In the genomic region with DNA sequence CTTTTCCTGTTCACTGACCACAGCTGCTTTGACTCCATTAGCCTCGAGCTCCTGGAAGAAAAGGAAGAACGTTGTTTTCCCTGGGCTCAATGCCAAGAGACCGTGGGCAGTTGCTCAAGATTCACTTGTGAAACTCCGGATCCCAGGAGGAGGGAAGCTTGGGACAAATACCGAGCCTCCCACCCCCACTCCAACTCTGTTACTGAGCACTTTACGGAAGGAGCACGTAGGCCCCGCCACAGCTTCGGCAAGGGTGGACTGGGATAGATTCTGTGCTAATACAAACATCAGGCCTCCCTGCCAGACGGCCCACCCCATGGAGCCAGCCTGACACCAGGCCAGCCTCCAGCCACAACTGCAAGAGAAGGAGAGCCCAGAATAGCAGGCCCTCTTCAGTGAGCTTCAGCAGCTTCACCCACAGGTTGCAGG, we compare ENCODE assay signal across 8 cellular contexts. TPM values are rescaled to one million over a fixed set of nuclear protein-coding genes. Genes with fewer than 3 reads are reported as not detected.
DNase-seq lines count a peak whose midpoint lies in the region; ATAC-seq and TF ChIP-seq lines count a peak whose summit lies in the region.

No MANE protein-coding gene starts in this region.

- CTCF ChIA-PET in activated CD4-positive, alpha-beta T cell treated with anti-CD3 and anti-CD28 coated beads for 36 hours (lab: Charles Lee): interaction anchor here (0.7 kb wide), 1 partner anchor 37 kb away, joined by 3 read pairs; no protein-coding TSS in a partner anchor

- intact Hi-C loops in colonic mucosa (cut with DNase I) (no loop called here), lower lobe of right lung (cut with DNase I) (no loop called here), upper lobe of right lung (cut with DNase I) (no loop called here)
- intact Hi-C loops in activated CD4-positive, alpha-beta T cell treated with anti-CD3 and anti-CD28 coated beads for 36 hours (cut with DNase I, micrococcal nuclease): no loop called here

- H3K36me3 ChIP-seq in colonic mucosa: no peaks in the 10 kb centered on the region
- peaks cover 29% of the 10 kb centered on the region for H3K36me3 ChIP-seq in lower lobe of right lung
- H3K36me3 ChIP-seq in upper lobe of right lung: peaks cover 25% of the 10 kb centered on the region

- H3K4me1 Mint-ChIP-seq in activated CD4-positive, alpha-beta T cell treated with anti-CD3 and anti-CD28 coated beads for 36 hours: peaks cover 7% of the 10 kb centered on the region

- H3K9me3 Mint-ChIP-seq in activated CD4-positive, alpha-beta T cell treated with anti-CD3 and anti-CD28 coated beads for 36 hours (ENCODE audit: low read depth): no peaks in the 10 kb centered on the region

- no peak overlapping the region for H3K27ac Mint-ChIP-seq in activated CD4-positive, alpha-beta T cell treated with anti-CD3 and anti-CD28 coated beads for 36 hours

- peak; percentile 14 for DNase-seq in DMS79 treated with DMSO at 0.1 percent for 48 hours (lab: John Stamatoyannopoulos, UW)
- no peak for DNase-seq in DMS79 (lab: John Stamatoyannopoulos, UW)
- peak; percentile 70 for DNase-seq in colonic mucosa
- DNase-seq in lower lobe of right lung: peak; percentile 82
- DNase-seq in upper lobe of right lung: peak; percentile 87
- no peak for DNase-seq in activated CD4-positive, alpha-beta T cell treated with anti-CD3 and anti-CD28 coated beads for 36 hours
- no peak for DNase-seq in GM19238 (ENCODE audit: insufficient read length, low spot score)

- no peak overlapping the region for H3K9ac ChIP-seq in colonic mucosa (ENCODE audit: low read depth in 2 of 2, low read length in 2 of 2)

- peaks cover under 1% of the 10 kb centered on the region for H3K36me3 Mint-ChIP-seq in activated CD4-positive, alpha-beta T cell treated with anti-CD3 and anti-CD28 coated beads for 36 hours (ENCODE audit: low read depth)

- H3K4me3 ChIP-seq in colonic mucosa (no peak overlapping the region), lower lobe of right lung (no peak overlapping the region), upper lobe of right lung (no peak overlapping the region)

- peaks cover 4% of the 10 kb centered on the region for H3K4me1 ChIP-seq in colonic mucosa
- peaks cover 29% of the 10 kb centered on the region for H3K4me1 ChIP-seq in lower lobe of right lung
- H3K4me1 ChIP-seq in upper lobe of right lung: peaks cover 22% of the 10 kb centered on the region

- H3K27me3 ChIP-seq in colonic mucosa (no peaks in the 10 kb centered on the region), lower lobe of right lung (ENCODE audit: low read depth) (no peaks in the 10 kb centered on the region), upper lobe of right lung (no peaks in the 10 kb centered on the region)

- H3K27ac ChIP-seq in colonic mucosa: peak overlapping the region; percentile 66
- H3K27ac ChIP-seq in lower lobe of right lung: peak overlapping the region; percentile 79
- peak overlapping the region; percentile 78 for H3K27ac ChIP-seq in upper lobe of right lung

- no peak for TF ChIP-seq CTCF in colonic mucosa (IDR thresholded peaks at IDR 0.05)
- TF ChIP-seq CTCF in lower lobe of right lung (IDR thresholded peaks at IDR 0.05): no peak
- no peak for TF ChIP-seq CTCF in upper lobe of right lung (IDR thresholded peaks at IDR 0.05)

- POLR2A ChIA-PET in activated CD4-positive, alpha-beta T cell treated with anti-CD3 and anti-CD28 coated beads for 36 hours (lab: Charles Lee): interaction anchor here (0.7 to 1.4 kb wide), 2 partner anchors 28 to 341 kb away, joined by 3 to 9 read pairs; no protein-coding TSS in a partner anchor

- peak; percentile 64 to 67 for ATAC-seq in lower lobe of right lung
- peak; percentile 78 for ATAC-seq in upper lobe of right lung
- ATAC-seq in activated CD4-positive, alpha-beta T cell treated with anti-CD3 and anti-CD28 coated beads for 36 hours: no peak
- no peak for ATAC-seq in GM19467 (IDR thresholded peaks at IDR 0.05; ENCODE audit: unreplicated experiment)

- H3K27me3 Mint-ChIP-seq in activated CD4-positive, alpha-beta T cell treated with anti-CD3 and anti-CD28 coated beads for 36 hours: peaks cover 3% of the 10 kb centered on the region

- no peak overlapping the region for H3K4me3 Mint-ChIP-seq in activated CD4-positive, alpha-beta T cell treated with anti-CD3 and anti-CD28 coated beads for 36 hours

- H3K9me3 ChIP-seq in colonic mucosa: no peaks in the 10 kb centered on the region
- H3K9me3 ChIP-seq in lower lobe of right lung: no peaks in the 10 kb centered on the region
- H3K9me3 ChIP-seq in upper lobe of right lung: no peaks in the 10 kb centered on the region

RNA-seq across cellular contexts. Expression of gene FANCD2, which starts 10.7 kb away (rescaled TPM):
- total RNA-seq in colonic mucosa (10 to 100 TPM in 1 of 2 donors, 1 to 10 TPM in 1; 6.9 to 31.1 TPM), lower lobe of right lung (6.1 TPM), upper lobe of right lung (5.3 TPM)
- total RNA-seq in activated CD4-positive, alpha-beta T cell treated with anti-CD3 and anti-CD28 coated beads for 36 hours: 10 to 100 TPM; 86.4 to 87.7 TPM

RNA-seq across cellular contexts. Expression of gene EMC3, which starts 28.8 kb away (rescaled TPM):
- total RNA-seq in colonic mucosa (10 to 100 TPM; 80.2 to 85.9 TPM), lower lobe of right lung (74.9 TPM), upper lobe of right lung (79.4 TPM)
- 10 to 100 TPM; 37.2 to 38.4 TPM for total RNA-seq in activated CD4-positive, alpha-beta T cell treated with anti-CD3 and anti-CD28 coated beads for 36 hours

Comparison
In these comparisons a context has a peak if more than half of its experiments do, and no peak if none do; other contexts are left out.
1. DNase-seq: peak in DMS79 treated with DMSO at 0.1 percent for 48 hours (single experiment), colonic mucosa (single experiment), lower lobe of right lung (single experiment) and upper lobe of right lung (single experiment); none in DMS79 (single experiment), activated CD4-positive, alpha-beta T cell treated with anti-CD3 and anti-CD28 coated beads for 36 hours (single experiment) and GM19238 (single experiment).
2. ATAC-seq: peak in lower lobe of right lung (2 of 2) and upper lobe of right lung (single experiment); none in activated CD4-positive, alpha-beta T cell treated with anti-CD3 and anti-CD28 coated beads for 36 hours (single experiment) and GM19467 (single experiment).
3. Peak in every context shown above with its lines, with median percentiles within 50 percentile points of each other: H3K27ac ChIP-seq.